In genomic region chr2:68643011-68643873, GRCh38 we compare ENCODE assay signal across 8 cellular contexts. TPM values are rescaled to one million over a fixed set of nuclear protein-coding genes. Genes with fewer than 3 reads are reported as not detected.
DNase-seq lines count a peak whose midpoint lies in the region; ATAC-seq and TF ChIP-seq lines count a peak whose summit lies in the region.

TSS of gene PROKR1 (plus strand) at chr2:68643579. CDS start at chr2:68645822, 2,243 bp downstream.

- intact Hi-C loops in body of pancreas (cut with DNase I), result no loop called here

- no peaks in the 10 kb centered on the region for H3K36me3 ChIP-seq in body of pancreas (replicated peaks in 1 of 2; ENCODE audit: insufficient read depth in 1 of 2, low read depth in 2 of 2)

- peak within 1 kb of the TSS; percentile 1 to 28 for H3K4me3 ChIP-seq in body of pancreas

- H3K4me1 ChIP-seq in body of pancreas, result peaks cover 12% of the 10 kb centered on the region

- ATAC-seq in body of pancreas (peak; percentile 77), HG02642 (IDR thresholded peaks at IDR 0.05; ENCODE audit: poor library complexity, unreplicated experiment) (no peak)
- peak; percentile 42 for ATAC-seq in stimulated activated naive CD8-positive, alpha-beta T cell treated with anti-CD3 and anti-CD28 coated beads, Interleukin-15, Interleukin-2, amounts not matched to agents 100 U/mL and 50 U/mL, for 24 hours

- no peak for TF ChIP-seq POLR2A in body of pancreas (IDR thresholded peaks at IDR 0.05)

- no peak within 1 kb of the TSS for H3K27ac ChIP-seq in body of pancreas

- WGBS in body of pancreas, 2 donors, result 2 to 3% methylated on average over 17 to 68 of the region's 86 CpGs

- H3K27me3 ChIP-seq in body of pancreas, result peaks cover 0 to 20% of the 10 kb centered on the region in 2 donors

- no peaks in the 10 kb centered on the region for H3K9me3 ChIP-seq in body of pancreas

- TF ChIP-seq CTCF in body of pancreas (IDR thresholded peaks at IDR 0.05), result no peak

- DNase-seq in DMS79 treated with DMSO at 0.1 percent for 48 hours (lab: John Stamatoyannopoulos, UW), result peak; percentile 7
- no peak for DNase-seq in DMS79 (lab: John Stamatoyannopoulos, UW)
- peak; percentile 11 to 31 for DNase-seq in NCI-H1930 (lab: John Stamatoyannopoulos, UW)
- DNase-seq in body of pancreas, result peak; percentile 25 to 63 (median 42)
- DNase-seq in kidney tubule cell (ENCODE audit: low spot score), result peak; percentile 35
- DNase-seq in stimulated activated naive CD8-positive, alpha-beta T cell treated with anti-CD3 and anti-CD28 coated beads, Interleukin-15, Interleukin-2, amounts not matched to agents 100 U/mL and 50 U/mL, for 24 hours, result peak; percentile 40
- DNase-seq in NCI-H128 (lab: John Stamatoyannopoulos, UW; ENCODE audit: unreplicated experiment), result no peak

RNA-seq across cellular contexts. Expression of gene PROKR1, which starts in this region (rescaled TPM):
- total RNA-seq in body of pancreas, result not detected

Comparison
In these comparisons a context has a peak if more than half of its experiments do, and no peak if none do; other contexts are left out.
1. DNase-seq: peak in DMS79 treated with DMSO at 0.1 percent for 48 hours (single experiment), NCI-H1930 (2 of 2), kidney tubule cell (single experiment) and stimulated activated naive CD8-positive, alpha-beta T cell treated with anti-CD3 and anti-CD28 coated beads, Interleukin-15, Interleukin-2, amounts not matched to agents 100 U/mL and 50 U/mL, for 24 hours (single experiment); none in DMS79 (single experiment) and NCI-H128 (single experiment).
2. Peak in DNase-seq, ATAC-seq and H3K4me3 ChIP-seq in body of pancreas; RNA of the gene not detected or under 1 TPM.